33 cellular contexts compared by ENCODE assay signal in genomic region chr10:77486511-77486910, GRCh38.
"Had no signal": no experiment of that assay in that cellular context is flagged by ENCODE, and none has a peak within 500 bp of the region (broad histone marks: within the 10 kb centered on the region; RNA-seq: fewer than 3 reads in every experiment).

No MANE protein-coding gene starts in this region.

- H3K36me3 ChIP-seq: ascending aorta, breast epithelium, esophagus muscularis mucosa, gastrocnemius medialis, heart right ventricle had no signal

- FAIRE-seq: colon had no signal

- H3K27me3 Mint-ChIP-seq: activated CD4-positive, alpha-beta memory T cell treated with anti-CD3 and anti-CD28 coated beads for 36 hours; activated CD4-positive, alpha-beta T cell treated with anti-CD3 and anti-CD28 coated beads for 36 hours; activated CD4-positive, alpha-beta T cell treated with anti-CD3 and anti-CD28 coated beads, Interleukin-2, amount 10 ng/mL, durations not matched to agents 24 days and 14 days; activated naive CD4-positive, alpha-beta T cell treated with anti-CD3 and anti-CD28 coated beads, Interleukin-2, amount 10 ng/mL, durations not matched to agents 7 days and 5 days; activated T-cell treated with anti-CD3 and anti-CD28 coated beads, Interleukin-2, amount 50 U/mL, for 24 hours; brain; T-helper 17 cell had no signal

- H3K4me1 Mint-ChIP-seq: activated CD4-positive, alpha-beta T cell treated with anti-CD3 and anti-CD28 coated beads for 36 hours; activated CD4-positive, alpha-beta T cell treated with anti-CD3 and anti-CD28 coated beads, Interleukin-2, amount 10 ng/mL, durations not matched to agents 24 days and 14 days; activated naive CD4-positive, alpha-beta T cell treated with anti-CD3 and anti-CD28 coated beads, Interleukin-2, amount 10 ng/mL, durations not matched to agents 7 days and 5 days; activated naive CD8-positive, alpha-beta T cell treated with anti-CD3 and anti-CD28 coated beads, Interleukin-2, amount 10 ng/mL, durations not matched to agents 7 days and 5 days; central memory CD8-positive, alpha-beta T cell; T-helper 17 cell had no signal

- H3K27ac ChIP-seq: ascending aorta, breast epithelium, esophagus muscularis mucosa, foreskin keratinocyte, gastrocnemius medialis, heart right ventricle had no signal

- H3K4me1 ChIP-seq: breast epithelium, foreskin keratinocyte, heart right ventricle had no signal

- H3K36me3 Mint-ChIP-seq: activated CD4-positive, alpha-beta memory T cell treated with anti-CD3 and anti-CD28 coated beads for 36 hours; activated naive CD4-positive, alpha-beta T cell treated with anti-CD3 and anti-CD28 coated beads, Interleukin-2, amount 10 ng/mL, durations not matched to agents 7 days and 5 days; activated naive CD4-positive, alpha-beta T cell treated with anti-CD3 and anti-CD28 coated beads, Interleukin-2, amount 50 U/mL, for 72 hours; activated naive CD8-positive, alpha-beta T cell treated with anti-CD3 and anti-CD28 coated beads, Interleukin-2, amount 10 ng/mL, durations not matched to agents 7 days and 5 days; brain had no signal

- H3K27me3 ChIP-seq: ascending aorta, breast epithelium, esophagus muscularis mucosa, foreskin keratinocyte, gastrocnemius medialis had no signal

- H3K4me3 Mint-ChIP-seq: activated CD4-positive, alpha-beta memory T cell treated with anti-CD3 and anti-CD28 coated beads for 36 hours; activated CD4-positive, alpha-beta T cell treated with anti-CD3 and anti-CD28 coated beads for 36 hours; activated CD4-positive, alpha-beta T cell treated with anti-CD3 and anti-CD28 coated beads, Interleukin-2, amount 10 ng/mL, durations not matched to agents 24 days and 14 days; activated CD8-positive, alpha-beta T cell treated with anti-CD3 and anti-CD28 coated beads, Interleukin-2, amount 10 ng/mL, durations not matched to agents 7 days and 5 days; activated naive CD4-positive, alpha-beta T cell treated with anti-CD3 and anti-CD28 coated beads, Interleukin-2, amount 10 ng/mL, durations not matched to agents 7 days and 5 days; activated naive CD8-positive, alpha-beta T cell treated with anti-CD3 and anti-CD28 coated beads, Interleukin-2, amount 10 ng/mL, durations not matched to agents 7 days and 5 days; activated T-cell treated with anti-CD3 and anti-CD28 coated beads, Interleukin-2, amount 50 U/mL, for 24 hours; activated T-cell treated with anti-CD3 and anti-CD28 coated beads, Interleukin-2, amount 50 U/mL, for 72 hours; brain; central memory CD8-positive, alpha-beta T cell; effector memory CD8-positive, alpha-beta T cell; T-helper 17 cell; T-helper 2 cell treated with Interferon-gamma antibody and Interleukin-4, amounts not matched to agents 5 μg/mL and 100 μg/mL, for 36 hours had no signal

- H3K27ac Mint-ChIP-seq: activated CD4-positive, alpha-beta memory T cell treated with anti-CD3 and anti-CD28 coated beads for 36 hours; activated CD4-positive, alpha-beta T cell treated with anti-CD3 and anti-CD28 coated beads for 36 hours; activated CD4-positive, alpha-beta T cell treated with anti-CD3 and anti-CD28 coated beads, Interleukin-2, amount 10 ng/mL, durations not matched to agents 24 days and 14 days; activated CD8-positive, alpha-beta T cell treated with anti-CD3 and anti-CD28 coated beads, Interleukin-2, amount 10 ng/mL, durations not matched to agents 7 days and 5 days; activated naive CD4-positive, alpha-beta T cell treated with anti-CD3 and anti-CD28 coated beads, Interleukin-2, amount 10 ng/mL, durations not matched to agents 7 days and 5 days; activated naive CD4-positive, alpha-beta T cell treated with anti-CD3 and anti-CD28 coated beads, Interleukin-2, amount 50 U/mL, for 72 hours; activated naive CD8-positive, alpha-beta T cell treated with anti-CD3 and anti-CD28 coated beads, Interleukin-2, amount 10 ng/mL, durations not matched to agents 7 days and 5 days; activated T-cell treated with anti-CD3 and anti-CD28 coated beads, Interleukin-2, amount 50 U/mL, for 24 hours; brain; effector memory CD8-positive, alpha-beta T cell; T-helper 17 cell; T-helper 2 cell treated with Interferon-gamma antibody and Interleukin-4, amounts not matched to agents 5 μg/mL and 100 μg/mL, for 36 hours had no signal

- DNase-seq: activated CD4-positive, alpha-beta memory T cell treated with anti-CD3 and anti-CD28 coated beads for 36 hours; activated CD4-positive, alpha-beta T cell treated with anti-CD3 and anti-CD28 coated beads for 36 hours; activated CD4-positive, alpha-beta T cell treated with anti-CD3 and anti-CD28 coated beads, Interleukin-2, amount 10 ng/mL, durations not matched to agents 24 days and 14 days; activated CD4-positive, CD25-positive, alpha-beta regulatory T cell; activated CD4-positive, CD25-positive, alpha-beta regulatory T cell treated with anti-CD3 and anti-CD28 coated beads, Interleukin-2, amount 50 U/mL, for 72 hours; activated CD8-positive, alpha-beta memory T cell treated with anti-CD3 and anti-CD28 coated beads, Interleukin-2, amount 50 U/mL, for 48 hours; activated CD8-positive, alpha-beta T cell treated with anti-CD3 and anti-CD28 coated beads, Interleukin-2, amount 10 ng/mL, durations not matched to agents 7 days and 5 days; activated gamma-delta T cell; activated naive CD4-positive, alpha-beta T cell; activated naive CD4-positive, alpha-beta T cell treated with anti-CD3 and anti-CD28 coated beads, Interleukin-2, amount 10 ng/mL, durations not matched to agents 7 days and 5 days; activated naive CD8-positive, alpha-beta T cell treated with anti-CD3 and anti-CD28 coated beads, Interleukin-2, amount 10 ng/mL, durations not matched to agents 7 days and 5 days; activated T-cell treated with anti-CD3 and anti-CD28 coated beads for 4 hours; activated T-cell treated with anti-CD3 and anti-CD28 coated beads, Interleukin-2, amount 50 U/mL, for 24 hours; activated T-cell treated with anti-CD3 and anti-CD28 coated beads, Interleukin-2, amount 50 U/mL, for 72 hours; cortex of kidney; dermis blood vessel endothelial cell; effector CD4-positive, alpha-beta T cell; effector memory CD8-positive, alpha-beta T cell; erythroblast; foreskin keratinocyte; gastrocnemius medialis; heart right ventricle; T-helper 1 cell; T-helper 17 cell; T1000 had no signal

- H3K4me3 ChIP-seq: ascending aorta, breast epithelium, esophagus muscularis mucosa, gastrocnemius medialis, heart right ventricle had no signal

- H3K9me3 Mint-ChIP-seq: activated CD4-positive, alpha-beta memory T cell treated with anti-CD3 and anti-CD28 coated beads for 36 hours; activated CD4-positive, alpha-beta T cell treated with anti-CD3 and anti-CD28 coated beads, Interleukin-2, amount 10 ng/mL, durations not matched to agents 24 days and 14 days; activated naive CD4-positive, alpha-beta T cell treated with anti-CD3 and anti-CD28 coated beads, Interleukin-2, amount 10 ng/mL, durations not matched to agents 7 days and 5 days; activated naive CD4-positive, alpha-beta T cell treated with anti-CD3 and anti-CD28 coated beads, Interleukin-2, amount 50 U/mL, for 72 hours; activated naive CD8-positive, alpha-beta T cell treated with anti-CD3 and anti-CD28 coated beads, Interleukin-2, amount 10 ng/mL, durations not matched to agents 7 days and 5 days; activated T-cell treated with anti-CD3 and anti-CD28 coated beads, Interleukin-2, amount 50 U/mL, for 24 hours; activated T-cell treated with anti-CD3 and anti-CD28 coated beads, Interleukin-2, amount 50 U/mL, for 72 hours; central memory CD8-positive, alpha-beta T cell; effector memory CD8-positive, alpha-beta T cell; T-helper 2 cell treated with Interferon-gamma antibody and Interleukin-4, amounts not matched to agents 5 μg/mL and 100 μg/mL, for 36 hours had no signal

- ATAC-seq: activated CD4-positive, alpha-beta T cell treated with anti-CD3 and anti-CD28 coated beads for 36 hours; activated CD8-positive, alpha-beta T cell treated with anti-CD3 and anti-CD28 coated beads, Interleukin-2, amount 10 ng/mL, durations not matched to agents 7 days and 5 days; activated naive CD4-positive, alpha-beta T cell treated with anti-CD3 and anti-CD28 coated beads, Interleukin-2, amount 50 U/mL, for 72 hours; activated T-cell treated with anti-CD3 and anti-CD28 coated beads, Interleukin-2, amount 50 U/mL, for 72 hours; effector memory CD8-positive, alpha-beta T cell; foreskin keratinocyte; gastrocnemius medialis; heart right ventricle; T-helper 17 cell had no signal

- H3K9me3 ChIP-seq: ascending aorta, breast epithelium, esophagus muscularis mucosa, gastrocnemius medialis, heart right ventricle had no signal
